ENCODE assay signal across 9 cellular contexts in the genomic region with DNA sequence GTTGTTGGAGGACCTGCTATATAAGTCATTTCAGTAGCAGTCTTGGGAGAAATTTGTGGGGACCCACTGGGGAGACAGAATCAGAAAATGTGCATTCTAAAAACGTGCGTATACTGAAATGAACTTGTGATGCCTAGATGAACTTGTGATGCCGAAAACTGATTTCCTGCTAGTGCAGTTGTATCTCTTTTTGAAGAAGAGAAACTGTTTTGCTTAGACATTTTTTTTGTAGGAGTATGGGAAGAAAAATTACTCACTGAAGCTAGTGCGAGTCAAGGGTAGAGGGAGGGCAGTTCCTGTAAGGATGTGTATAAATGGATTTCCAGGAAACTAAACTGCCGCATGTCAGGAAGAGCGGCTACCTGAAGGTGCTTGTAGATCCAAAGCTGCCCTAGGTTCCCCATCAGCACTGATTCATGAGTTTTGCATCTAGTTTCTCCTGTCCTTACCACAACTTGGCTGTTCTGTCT. TPM values are rescaled to one million over a fixed set of nuclear protein-coding genes. Genes with fewer than 3 reads are reported as not detected.
DNase-seq lines count a peak whose midpoint lies in the region; ATAC-seq and TF ChIP-seq lines count a peak whose summit lies in the region.
"Had no signal": no experiment of that assay in that cellular context is flagged by ENCODE, and none has a peak within 500 bp of the region (broad histone marks: within the 10 kb centered on the region; RNA-seq: fewer than 3 reads in every experiment).

No MANE protein-coding gene starts in this region.

- WGBS in HUES64 = 89% methylated on average over 6 of the region's 6 CpGs

- H3K4me1 ChIP-seq in HUES64 (ENCODE audit: insufficient read depth, low read length) (peaks cover 47% of the 10 kb centered on the region), breast epithelium (no peaks in the 10 kb centered on the region), osteoblast (ENCODE audit: insufficient read depth, low read length) (no peaks in the 10 kb centered on the region)

- TF ChIP-seq POLR2A in breast epithelium (IDR thresholded peaks at IDR 0.05) = no peak

- no peak overlapping the region for H3K4me3 ChIP-seq in HUES64 (ENCODE audit: low read length)
- H3K4me3 ChIP-seq in breast epithelium = peak overlapping the region in 2 of 3 donors; percentile 20 to 47
- peak overlapping the region; percentile 33 for H3K4me3 ChIP-seq in osteoblast (ENCODE audit: insufficient read depth, low read length)
- H3K4me3 ChIP-seq: SK-N-MC had no signal

- peak overlapping the region; percentile 24 for H3K4me2 ChIP-seq in osteoblast (ENCODE audit: insufficient read depth, low read length)

- no peaks in the 10 kb centered on the region for H3K27me3 ChIP-seq in HUES64 (ENCODE audit: insufficient read depth, low read length)
- no peaks in the 10 kb centered on the region for H3K27me3 ChIP-seq in breast epithelium
- no peaks in the 10 kb centered on the region for H3K27me3 ChIP-seq in osteoblast (ENCODE audit: insufficient read depth, low read length)

- H3K27ac ChIP-seq in HUES64 (ENCODE audit: low read depth, low read length) = peak overlapping the region; percentile 1
- peak overlapping the region; percentile 43 to 67 for H3K27ac ChIP-seq in breast epithelium
- no peak overlapping the region for H3K27ac ChIP-seq in osteoblast (ENCODE audit: low read depth, low read length)
- H3K27ac ChIP-seq: SK-N-MC had no signal

- peak overlapping the region; percentile 78 for H2AFZ ChIP-seq in osteoblast (ENCODE audit: low read length)

- DNase-seq in GM03348 (ENCODE audit: low spot score) (peak; percentile 4), breast epithelium (ENCODE audit: low spot score in 2 of 2) (no peak), osteoblast (ENCODE audit: insufficient read length, low spot score, missing footprints) (no peak), NK-92 (lab: John Stamatoyannopoulos, UW; ENCODE audit: unreplicated experiment) (no peak), activated gamma-delta T cell (lab: John Stamatoyannopoulos, UW) (no peak)
- no peak for DNase-seq in stimulated activated CD4-positive, alpha-beta T cell treated with anti-CD3 and anti-CD28 coated beads, Interleukin-2, amount 100 ng/mL, for 48 hours

- no peak overlapping the region for H3K9ac ChIP-seq in HUES64 (ENCODE audit: low read depth, low read length)

- no peaks in the 10 kb centered on the region for H4K20me1 ChIP-seq in osteoblast (ENCODE audit: insufficient read depth, low read length)

- no peaks in the 10 kb centered on the region for H3K79me2 ChIP-seq in osteoblast (ENCODE audit: insufficient read depth, low read length)

- ATAC-seq in HG03025 (IDR thresholded peaks at IDR 0.05; ENCODE audit: low FRiP score, unreplicated experiment) = no peak

- intact Hi-C loops in breast epithelium (cut with DNase I; ENCODE audit: low total_unique reads) = no loop called here

- H3K36me3 ChIP-seq in HUES64 (ENCODE audit: insufficient read depth, low read length) (peaks cover 63% of the 10 kb centered on the region), breast epithelium (no peaks in the 10 kb centered on the region), osteoblast (ENCODE audit: insufficient read depth, low read length) (no peaks in the 10 kb centered on the region)

- H3K9me3 ChIP-seq in HUES64 (ENCODE audit: insufficient read depth, low read depth, low read length) (no peaks in the 10 kb centered on the region), breast epithelium (no peaks in the 10 kb centered on the region), osteoblast (ENCODE audit: low read depth, low read length) (no peaks in the 10 kb centered on the region)

- no peak for TF ChIP-seq CTCF in breast epithelium (IDR thresholded peaks at IDR 0.05)
- TF ChIP-seq CTCF in osteoblast (IDR thresholded peaks at IDR 0.05; ENCODE audit: extremely low read depth, low read depth, low read length) = no peak

RNA-seq across cellular contexts. Expression of gene CD200, which starts 25.4 kb away (rescaled TPM):
- polyA plus RNA-seq in HUES64 (2013, experiment 1 of 2) = 52.1 TPM
- polyA plus RNA-seq in HUES64 (2013, experiment 2 of 2) = 56.7 TPM
- total RNA-seq in breast epithelium (10 to 100 TPM in 2 of 3 donors, 1 to 10 TPM in 1; 4.8 to 20.8 (median 17.0) TPM), osteoblast (1.5 and 3.3 TPM in 2 replicates)
